Comparison of ENCODE assay signal across 17 cellular contexts in genomic region chr17:17595755-17596154, GRCh38. TPM values are rescaled to one million over a fixed set of nuclear protein-coding genes. Genes with fewer than 3 reads are reported as not detected.
DNase-seq lines count a peak whose midpoint lies in the region; ATAC-seq and TF ChIP-seq lines count a peak whose summit lies in the region.
"Had no signal": no experiment of that assay in that cellular context is flagged by ENCODE, and none has a peak within 500 bp of the region (broad histone marks: within the 10 kb centered on the region; RNA-seq: fewer than 3 reads in every experiment).

No MANE protein-coding gene starts in this region.

- POLR2A ChIA-PET in IMR-90 (lab: Charles Lee; ENCODE audit: unreplicated experiment): no interaction called here

- dilution Hi-C loops in IMR-90 (cut with HindIII; ENCODE audit: low sequenced_read_pairs, unreplicated experiment): no loop called here

- H3K4me3 ChIP-seq in IMR-90 (ENCODE audit: insufficient read depth, low read depth, low read length): no peak overlapping the region
- H3K4me3 ChIP-seq in esophagus muscularis mucosa: no peak overlapping the region
- no peak overlapping the region for H3K4me3 ChIP-seq in lower leg skin (ENCODE audit: low read depth, poor library complexity, severe bottlenecking)
- H3K4me3 ChIP-seq in lower lobe of right lung: no peak overlapping the region
- H3K4me3 ChIP-seq: HAP-1 had no signal

- no peaks in the 10 kb centered on the region for H3K9me3 Mint-ChIP-seq in activated naive CD8-positive, alpha-beta T cell (ENCODE audit: low read depth)
- H3K9me3 Mint-ChIP-seq in activated naive CD8-positive, alpha-beta T cell treated with anti-CD3 and anti-CD28 coated beads for 36 hours: no peaks in the 10 kb centered on the region
- no peaks in the 10 kb centered on the region for H3K9me3 Mint-ChIP-seq in neural crest cell
- H3K9me3 Mint-ChIP-seq: CD8-positive, alpha-beta memory T cell; HFFc6 had no signal

- H3K18ac ChIP-seq in IMR-90 (ENCODE audit: low read depth, low read length): no peak overlapping the region

- no peak overlapping the region for H3K4me3 Mint-ChIP-seq in activated naive CD8-positive, alpha-beta T cell
- no peak overlapping the region for H3K4me3 Mint-ChIP-seq in activated naive CD8-positive, alpha-beta T cell treated with anti-CD3 and anti-CD28 coated beads for 36 hours
- H3K4me3 Mint-ChIP-seq in neural crest cell: peak overlapping the region; percentile 71
- H3K4me3 Mint-ChIP-seq: CD14-positive monocyte, HFFc6 had no signal

- no peak overlapping the region for H4K91ac ChIP-seq in IMR-90 (ENCODE audit: insufficient read depth, low read depth, low read length)

- peak overlapping the region; percentile 5 for H3K27ac Mint-ChIP-seq in activated naive CD8-positive, alpha-beta T cell
- H3K27ac Mint-ChIP-seq in activated naive CD8-positive, alpha-beta T cell treated with anti-CD3 and anti-CD28 coated beads for 36 hours: no peak overlapping the region
- peak overlapping the region; percentile 14 for H3K27ac Mint-ChIP-seq in neural crest cell (ENCODE audit: unreplicated experiment)
- H3K27ac Mint-ChIP-seq: CD14-positive monocyte; CD8-positive, alpha-beta memory T cell; HFFc6 had no signal

- in situ Hi-C loops in IMR-90 (cut with MboI; ENCODE audit: low sequenced_read_pairs): no loop called here

- no peak overlapping the region for H2BK20ac ChIP-seq in IMR-90 (ENCODE audit: low read depth, low read length)

- no peak overlapping the region for H2BK15ac ChIP-seq in IMR-90 (ENCODE audit: low read depth, low read length)

- no peak overlapping the region for H3K4ac ChIP-seq in IMR-90 (ENCODE audit: low read depth, low read length)

- H3K56ac ChIP-seq in IMR-90 (ENCODE audit: extremely low read depth, insufficient read depth, low read length): no peak overlapping the region

- H3K9ac ChIP-seq in IMR-90 (ENCODE audit: low read depth, low read length): no peak overlapping the region

- no peak overlapping the region for H2BK5ac ChIP-seq in IMR-90 (ENCODE audit: low read depth, low read length, poor library complexity, severe bottlenecking)

- no peak overlapping the region for H4K8ac ChIP-seq in IMR-90 (ENCODE audit: low read depth in 2 of 2, low read length in 2 of 2)

- TF ChIP-seq CTCF in IMR-90 (conservative IDR thresholded peaks at IDR 0.05; ENCODE audit: low read depth, low read length) (no peak), esophagus muscularis mucosa (IDR thresholded peaks at IDR 0.05) (no peak), neural crest cell (conservative IDR thresholded peaks at IDR 0.05) (no peak), lower leg skin (IDR thresholded peaks at IDR 0.05) (no peak), lower lobe of right lung (IDR thresholded peaks at IDR 0.05) (no peak)

- no peak overlapping the region for H2BK120ac ChIP-seq in IMR-90 (ENCODE audit: low read depth, low read length)

- 0 out of 2 replicates have a peak, but pooled peaks cover 2% of the 10 kb centered on the region for H3K4me1 ChIP-seq in IMR-90 (ENCODE audit: control insufficient read depth, insufficient read depth, low read length)
- H3K4me1 ChIP-seq in esophagus muscularis mucosa: peaks cover 11 to 19% (median 15%) of the 10 kb centered on the region in 4 donors
- H3K4me1 ChIP-seq in lower lobe of right lung: peaks cover 18% of the 10 kb centered on the region

- peaks cover 11% of the 10 kb centered on the region for H3K4me1 Mint-ChIP-seq in activated naive CD8-positive, alpha-beta T cell (ENCODE audit: low read depth)
- peaks cover 13% of the 10 kb centered on the region for H3K4me1 Mint-ChIP-seq in activated naive CD8-positive, alpha-beta T cell treated with anti-CD3 and anti-CD28 coated beads for 36 hours
- H3K4me1 Mint-ChIP-seq in neural crest cell: peaks cover 11% of the 10 kb centered on the region

- TF ChIP-seq POLR2A in IMR-90 (IDR thresholded peaks at IDR 0.05; ENCODE audit: low read depth, low read length) (no peak), esophagus muscularis mucosa (IDR thresholded peaks at IDR 0.05; ENCODE audit: low read depth) (no peak), lower leg skin (IDR thresholded peaks at IDR 0.05) (no peak)

- BruUV-seq in IMR-90 (replicated peaks; lab: Mats Ljungman, UMichigan): no TSS peak

- TF ChIP-seq RAD21 in IMR-90 (IDR thresholded peaks at IDR 0.05; ENCODE audit: low read length): no peak

- H3K36me3 ChIP-seq in IMR-90 (ENCODE audit: control insufficient read depth, insufficient read depth, low read length) (no peaks in the 10 kb centered on the region), esophagus muscularis mucosa (no peaks in the 10 kb centered on the region), lower lobe of right lung (no peaks in the 10 kb centered on the region)
- H3K36me3 ChIP-seq: HAP-1 had no signal

- H3K27me3 ChIP-seq in IMR-90 (ENCODE audit: control insufficient read depth, insufficient read depth, low read length) (no peaks in the 10 kb centered on the region), esophagus muscularis mucosa (no peaks in the 10 kb centered on the region), lower lobe of right lung (ENCODE audit: low read depth) (no peaks in the 10 kb centered on the region)

- TF ChIP-seq EP300 in esophagus muscularis mucosa (IDR thresholded peaks at IDR 0.05): no peak

- H3K23ac ChIP-seq in IMR-90 (ENCODE audit: low read depth, low read length): no peak overlapping the region

- WGBS in IMR-90 (ENCODE audit: extremely low coverage in 2 of 2, insufficient read length in 1 of 2), 2 experiments: 93% methylated on average over 2 of the region's 4 CpGs; no CpG with 5 or more reads in 1 of the 2 experiments
- WGBS in esophagus muscularis mucosa: 92% methylated on average over 4 of the region's 4 CpGs
- 88 to 95% methylated on average over 4 of the region's 4 CpGs for WGBS in lower leg skin, 2 donors

- no peak overlapping the region for H3K4me2 ChIP-seq in IMR-90 (ENCODE audit: low read depth, low read length)

- no peak overlapping the region for H3K14ac ChIP-seq in IMR-90 (replicated peaks; ENCODE audit: low read depth, low read length)

- CTCF ChIA-PET in IMR-90 (lab: Yijun Ruan, JAX): no interaction called here

- intact Hi-C loops in IMR-90 (cut with micrococcal nuclease): no loop called here
- intact Hi-C loops in esophagus muscularis mucosa (cut with DNase I): no loop called here
- intact Hi-C loops in lower leg skin (cut with DNase I; ENCODE audit: low total_unique reads): no loop called here
- intact Hi-C loops in lower lobe of right lung (cut with DNase I): no loop called here

- no peaks in the 10 kb centered on the region for H3K9me3 ChIP-seq in IMR-90 (ENCODE audit: control insufficient read depth, insufficient read depth, low read length)
- H3K9me3 ChIP-seq in esophagus muscularis mucosa: no peaks in the 10 kb centered on the region
- no peaks in the 10 kb centered on the region for H3K9me3 ChIP-seq in lower lobe of right lung
- H3K9me3 ChIP-seq: Caco-2, HAP-1 had no signal

- H4K5ac ChIP-seq in IMR-90 (ENCODE audit: low read depth, low read length): no peak overlapping the region

- H3K27ac ChIP-seq in IMR-90 (ENCODE audit: insufficient read depth, low read length): no peak overlapping the region
- H3K27ac ChIP-seq in esophagus muscularis mucosa (replicated peaks in 1 of 4): no peak overlapping the region
- no peak overlapping the region for H3K27ac ChIP-seq in lower lobe of right lung
- H3K27ac ChIP-seq: 22Rv1 had no signal

- H2AK5ac ChIP-seq in IMR-90 (ENCODE audit: low read depth, low read length): no peak overlapping the region

- H3K9me1 ChIP-seq in IMR-90 (ENCODE audit: insufficient read depth, low read length): peaks cover 8% of the 10 kb centered on the region

- H2AK9ac ChIP-seq in IMR-90 (replicated peaks; ENCODE audit: low read depth, low read length, poor library complexity): peak overlapping the region; percentile 45

- no peak overlapping the region for H2AFZ ChIP-seq in IMR-90 (replicated peaks; ENCODE audit: low read length, poor library complexity)

- no peaks in the 10 kb centered on the region for H4K20me1 ChIP-seq in IMR-90 (ENCODE audit: insufficient read depth, low read length)

- no peaks in the 10 kb centered on the region for H3K36me3 Mint-ChIP-seq in activated naive CD8-positive, alpha-beta T cell
- H3K36me3 Mint-ChIP-seq in activated naive CD8-positive, alpha-beta T cell treated with anti-CD3 and anti-CD28 coated beads for 36 hours: no peaks in the 10 kb centered on the region
- no peaks in the 10 kb centered on the region for H3K36me3 Mint-ChIP-seq in neural crest cell (ENCODE audit: low read depth)
- H3K36me3 Mint-ChIP-seq: CD14-positive monocyte had no signal

- no peak for DNase-seq in activated naive CD8-positive, alpha-beta T cell treated with anti-CD3 and anti-CD28 coated beads for 36 hours
- DNase-seq in IMR-90 (no peak), esophagus muscularis mucosa (ENCODE audit: extremely low spot score) (peak; percentile 90), neural crest cell (ENCODE audit: low read depth, low spot score) (no peak), NCI-H187 treated with DMSO at 0.1 percent for 48 hours (lab: John Stamatoyannopoulos, UW) (no peak), lower leg skin (ENCODE audit: low spot score in 2 of 2) (no peak), lower lobe of right lung (no peak)
- DNase-seq: Caco-2; CD8-positive, alpha-beta memory T cell; DND-41; GDM1; GOT3; HFFc6 had no signal

- no peaks in the 10 kb centered on the region for H3K27me3 Mint-ChIP-seq in activated naive CD8-positive, alpha-beta T cell
- H3K27me3 Mint-ChIP-seq in activated naive CD8-positive, alpha-beta T cell treated with anti-CD3 and anti-CD28 coated beads for 36 hours: no peaks in the 10 kb centered on the region
- no peaks in the 10 kb centered on the region for H3K27me3 Mint-ChIP-seq in neural crest cell (ENCODE audit: low read depth)
- H3K27me3 Mint-ChIP-seq: CD8-positive, alpha-beta memory T cell had no signal

- ATAC-seq in IMR-90 (ENCODE audit: low read depth) (no peak), lower lobe of right lung (no peak)

- H3K79me1 ChIP-seq in IMR-90 (ENCODE audit: low read depth in 1 of 2, low read length in 2 of 2): peaks cover 4 to 20% of the 10 kb centered on the region in 2 experiments; a peak in 3 of 4 replicates

RNA-seq across cellular contexts. Expression of gene PEMT, which starts 4.2 kb away (rescaled TPM):
- 10 to 100 TPM; 34.0 to 40.0 TPM for total RNA-seq in activated naive CD8-positive, alpha-beta T cell treated with anti-CD3 and anti-CD28 coated beads for 36 hours
- total RNA-seq in IMR-90 (2012; rRNA removed) (23.3 and 25.0 TPM in 2 replicates), esophagus muscularis mucosa (10 to 100 TPM; 17.7 to 24.8 (median 20.6) TPM), neural crest cell (39.2 and 43.0 TPM in 2 replicates), lower leg skin (10 to 100 TPM; 29.9 to 47.5 (median 44.3) TPM), lower lobe of right lung (20.1 TPM)
- 49.5 and 54.5 TPM in 2 replicates for polyA plus RNA-seq in IMR-90 (2012; rRNA removed)
- polyA plus RNA-seq in IMR-90 (2012; cell fraction: cytosol; rRNA removed): 32.8 and 68.4 TPM in 2 replicates
- 12.5 and 28.3 TPM in 2 replicates for polyA plus RNA-seq in IMR-90 (2012; cell fraction: nucleus; rRNA removed; ENCODE audit: low replicate concordance)
